ENCODE assay signal across 24 cellular contexts in genomic region chr13:75935805-75936204, GRCh38.
"Had no signal": no experiment of that assay in that cellular context is flagged by ENCODE, and none has a peak within 500 bp of the region (broad histone marks: within the 10 kb centered on the region; RNA-seq: fewer than 3 reads in every experiment).

No MANE protein-coding gene starts in this region.

- ATAC-seq: activated naive CD8-positive, alpha-beta T cell treated with anti-CD3 and anti-CD28 coated beads, Interleukin-2, amount 50 U/mL, for 24 hours had no signal

- FAIRE-seq: bronchial epithelial cell had no signal

- H3K27ac ChIP-seq: SK-N-MC had no signal

- H3K4me3 ChIP-seq: SK-N-MC had no signal

- DNase-seq: activated B cell treated with CpG ODN at 0.5 μM for 24 hours; activated CD4-positive, alpha-beta memory T cell treated with anti-CD3 and anti-CD28 coated beads for 36 hours; activated CD4-positive, alpha-beta T cell treated with anti-CD3 and anti-CD28 coated beads for 4 hours; activated CD4-positive, alpha-beta T cell treated with anti-CD3 and anti-CD28 coated beads, Interleukin-2, amount 50 U/mL, for 1 hour; activated CD4-positive, CD25-positive, alpha-beta regulatory T cell treated with anti-CD3 and anti-CD28 coated beads, Interleukin-2, amount 50 U/mL, for 72 hours; activated CD8-positive, alpha-beta memory T cell treated with anti-CD3 and anti-CD28 coated beads, Interleukin-2, amount 50 U/mL, for 4 hours; activated effector memory CD4-positive, alpha-beta T cell treated with Interleukin-2 at 50 U/mL for 16 hours; activated naive CD4-positive, alpha-beta T cell treated with anti-CD3 and anti-CD28 coated beads, Interleukin-2, amount 10 ng/mL, durations not matched to agents 7 days and 5 days; activated naive CD8-positive, alpha-beta T cell treated with anti-CD3 and anti-CD28 coated beads, Interleukin-2, amount 50 U/mL, for 24 hours; activated T-cell treated with anti-CD3 and anti-CD28 coated beads for 4 hours; activated T-cell treated with anti-CD3 and anti-CD28 coated beads, Interleukin-2, amount 50 U/mL, for 48 hours; anterior cingulate cortex; caudate nucleus; cerebellar nuclear complex; NCI-H1092 treated with DMSO at 0.1 percent for 48 hours; NCI-H1417; NCI-H1694; NCI-H1930; NCI-H2081 treated with DMSO at 0.1 percent for 48 hours; NCI-H345; NCI-H524 treated with DMSO at 0.1 percent for 48 hours; Right ventricle myocardium superior had no signal
